ENCODE assay signal across 8 cellular contexts in the genomic region with DNA sequence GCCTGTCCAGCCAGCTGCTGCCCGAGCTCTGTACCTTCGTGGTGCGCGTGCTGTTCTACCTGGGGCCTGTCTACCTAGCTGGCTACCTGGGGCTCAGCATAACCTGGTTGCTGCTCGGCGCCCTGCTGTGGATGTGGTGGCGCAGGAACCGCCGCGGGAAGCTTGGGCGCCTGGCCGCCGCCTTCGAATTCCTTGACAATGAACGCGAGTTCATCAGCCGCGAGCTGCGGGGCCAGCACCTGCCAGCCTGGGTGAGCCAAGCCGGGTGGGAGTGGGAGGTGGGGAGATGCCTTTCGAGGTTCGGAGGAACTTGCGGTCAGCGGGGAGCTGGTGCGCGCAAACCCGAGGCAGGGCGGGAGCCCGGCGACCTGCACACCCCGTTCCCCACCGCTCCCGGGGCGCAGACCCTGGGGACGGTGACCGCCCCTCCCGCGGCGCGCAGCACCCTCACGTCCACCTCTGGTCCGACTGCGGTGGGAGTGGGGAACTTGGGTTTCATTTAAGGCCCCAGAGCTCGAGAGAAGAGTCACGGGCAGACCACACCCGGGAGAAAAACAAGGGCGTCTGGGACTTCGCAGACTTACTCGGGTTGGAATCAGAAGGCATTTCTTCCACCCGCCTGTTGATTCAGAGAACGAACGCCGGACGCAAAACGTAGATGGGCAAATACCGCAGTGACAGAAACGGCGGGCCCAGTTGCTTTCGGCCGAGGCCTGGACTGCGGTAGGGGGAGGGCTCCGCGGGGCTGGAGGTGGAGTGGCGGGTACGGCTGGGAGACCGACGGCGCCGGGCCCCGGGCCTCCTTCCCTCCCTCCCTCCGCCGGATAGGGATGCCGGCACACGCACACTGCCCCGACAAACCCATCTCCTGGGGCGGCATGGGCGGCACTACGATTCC. TPM values are rescaled to one million over a fixed set of nuclear protein-coding genes. Genes with fewer than 3 reads are reported as not detected.
DNase-seq lines count a peak whose midpoint lies in the region; ATAC-seq and TF ChIP-seq lines count a peak whose summit lies in the region.

No MANE protein-coding gene starts in this region.

- CTCF ChIA-PET in activated CD4-positive, alpha-beta memory T cell treated with anti-CD3 and anti-CD28 coated beads for 36 hours (lab: Charles Lee), result interaction anchor here (1.1 to 3.3 kb wide), 4 partner anchors 18 to 480 kb away, joined by 4 to 24 read pairs (median 6); no protein-coding TSS in a partner anchor

- in situ Hi-C loops in KBM-7 (cut with MboI; ENCODE audit: low pct_unique_long_range_greater_than_20kb, low sequenced_read_pairs), result no loop called here

- no peaks in the 10 kb centered on the region for H3K27me3 ChIP-seq in right cardiac atrium (ENCODE audit: control insufficient read depth, insufficient read depth)

- no peaks in the 10 kb centered on the region for H3K9me3 ChIP-seq in right cardiac atrium (ENCODE audit: control insufficient read depth, low read length)

- H3K27ac ChIP-seq in right cardiac atrium (ENCODE audit: low read length), result no peak overlapping the region

- no peak for TF ChIP-seq CTCF in retinal pigment epithelial cell (conservative IDR thresholded peaks at IDR 0.05; ENCODE audit: low read depth, low read length)

- WGBS in right cardiac atrium, result 4% methylated on average over 78 of the region's 78 CpGs

- intact Hi-C loops in activated CD4-positive, alpha-beta memory T cell treated with anti-CD3 and anti-CD28 coated beads for 36 hours (cut with micrococcal nuclease), result loop anchor here (5.0 kb wide), 2 partner anchors 157 to 502 kb away; partner anchors contain the start of gene CEP70
- intact Hi-C loops in right cardiac atrium (cut with DNase I), result loop anchor here in 1 of 4 donors (10.0 kb wide), 1 partner anchor 100 kb away; no protein-coding TSS in a partner anchor

- no peaks in the 10 kb centered on the region for H3K9me3 Mint-ChIP-seq in activated CD4-positive, alpha-beta memory T cell treated with anti-CD3 and anti-CD28 coated beads for 36 hours

- DNase-seq in NCI-H82 (lab: John Stamatoyannopoulos, UW), result peak; percentile 32
- no peak for DNase-seq in NCI-H82 treated with DMSO at 0.1 percent for 48 hours (lab: John Stamatoyannopoulos, UW; ENCODE audit: unreplicated experiment)
- no peak for DNase-seq in activated CD4-positive, alpha-beta memory T cell treated with anti-CD3 and anti-CD28 coated beads for 36 hours
- DNase-seq in right cardiac atrium, result no peak
- no peak for DNase-seq in retinal pigment epithelial cell (ENCODE audit: low read depth)
- no peak for DNase-seq in HuH-7 (ENCODE audit: low spot score)
- no peak for DNase-seq in KBM-7

- peaks cover 50% of the 10 kb centered on the region for H3K27me3 Mint-ChIP-seq in activated CD4-positive, alpha-beta memory T cell treated with anti-CD3 and anti-CD28 coated beads for 36 hours

- ATAC-seq in right cardiac atrium, result peak; percentile 22 to 32
- ATAC-seq in GM18873 (IDR thresholded peaks at IDR 0.05; ENCODE audit: low FRiP score, unreplicated experiment), result no peak

- peaks cover 10% of the 10 kb centered on the region for H3K4me1 Mint-ChIP-seq in activated CD4-positive, alpha-beta memory T cell treated with anti-CD3 and anti-CD28 coated beads for 36 hours (ENCODE audit: low read depth)

- H3K4me3 Mint-ChIP-seq in activated CD4-positive, alpha-beta memory T cell treated with anti-CD3 and anti-CD28 coated beads for 36 hours, result peak overlapping the region; percentile 43

- peak overlapping the region; percentile 23 for H3K4me3 ChIP-seq in right cardiac atrium (ENCODE audit: low read length)
- H3K4me3 ChIP-seq in retinal pigment epithelial cell (ENCODE audit: low read length), result peak overlapping the region; percentile 48

- no peaks in the 10 kb centered on the region for H3K36me3 Mint-ChIP-seq in activated CD4-positive, alpha-beta memory T cell treated with anti-CD3 and anti-CD28 coated beads for 36 hours

- H3K27ac Mint-ChIP-seq in activated CD4-positive, alpha-beta memory T cell treated with anti-CD3 and anti-CD28 coated beads for 36 hours, result no peak overlapping the region

- POLR2A ChIA-PET in activated CD4-positive, alpha-beta memory T cell treated with anti-CD3 and anti-CD28 coated beads for 36 hours (lab: Charles Lee), result interaction anchor here (0.8 to 1.3 kb wide), 2 partner anchors 159 to 248 kb away, joined by 3 to 6 read pairs; partner anchors contain the start of genes ARMC8 and CEP70

- H3K4me1 ChIP-seq in right cardiac atrium (ENCODE audit: control insufficient read depth, insufficient read depth, low read length), result peaks cover 4% of the 10 kb centered on the region

RNA-seq across cellular contexts. Expression of gene ESYT3, which starts 0.7 kb away (rescaled TPM):
- total RNA-seq in activated CD4-positive, alpha-beta memory T cell treated with anti-CD3 and anti-CD28 coated beads for 36 hours, result under 1 TPM; 0.17 to 0.19 TPM
- 1 to 10 TPM; 1.2 to 2.4 (median 1.6) TPM for total RNA-seq in right cardiac atrium
- 0.66 TPM for polyA plus RNA-seq in right cardiac atrium
